ENCODE assay signal across 10 cellular contexts in the genomic region with DNA sequence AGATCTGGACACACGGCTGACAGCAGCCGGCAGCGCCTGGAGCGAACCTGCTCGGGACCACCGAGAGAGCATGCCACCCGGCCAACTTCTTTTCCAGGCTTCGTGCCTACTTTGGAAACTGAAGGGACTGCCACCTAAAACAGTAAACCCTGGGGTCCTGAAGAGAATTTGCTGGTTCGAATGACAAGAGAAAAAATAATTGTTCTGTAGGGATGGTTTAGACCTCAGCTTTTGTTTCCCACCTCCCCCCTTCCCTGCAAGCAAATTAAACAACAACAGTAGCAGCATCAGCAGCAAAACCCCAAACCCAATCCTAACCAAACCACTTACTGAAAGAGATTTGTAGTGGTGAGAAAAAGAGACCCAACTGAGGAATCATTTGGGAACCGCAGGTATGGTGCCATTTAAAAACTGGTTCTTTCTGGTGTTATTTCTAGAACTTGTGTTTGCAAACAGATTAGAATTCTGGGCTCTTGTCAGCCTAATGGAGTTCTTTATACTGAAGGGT.
DNase-seq lines count a peak whose midpoint lies in the region; ATAC-seq and TF ChIP-seq lines count a peak whose summit lies in the region.
"Had no signal": no experiment of that assay in that cellular context is flagged by ENCODE, and none has a peak within 500 bp of the region (broad histone marks: within the 10 kb centered on the region; RNA-seq: fewer than 3 reads in every experiment).

No MANE protein-coding gene starts in this region.

- H3K4me3 ChIP-seq in cardiac muscle cell (peak overlapping the region; percentile 39), esophagus squamous epithelium (peak overlapping the region; percentile 32 to 73 (median 48)), urinary bladder (ENCODE audit: low read depth, low read length) (peak overlapping the region; percentile 41), body of pancreas (peak overlapping the region in 1 of 2 donors; percentile 35)
- H3K4me3 ChIP-seq: BLaER1 had no signal

- no peak for TF ChIP-seq POLR2A in esophagus squamous epithelium (IDR thresholded peaks at IDR 0.05)
- TF ChIP-seq POLR2A in body of pancreas (IDR thresholded peaks at IDR 0.05) = no peak

- WGBS in esophagus squamous epithelium, 2 donors = 20 to 24% methylated on average over 4 to 10 of the region's 10 CpGs
- 23% methylated on average over 10 of the region's 10 CpGs for WGBS in urinary bladder
- 14 to 15% methylated on average over 9 to 10 of the region's 10 CpGs for WGBS in body of pancreas, 2 donors

- H3K4me1 ChIP-seq in cardiac muscle cell (ENCODE audit: low read depth) = no peaks in the 10 kb centered on the region
- peaks cover 0 to 11% (median 8%) of the 10 kb centered on the region in 3 donors for H3K4me1 ChIP-seq in esophagus squamous epithelium
- H3K4me1 ChIP-seq in urinary bladder (ENCODE audit: insufficient read depth) = no peaks in the 10 kb centered on the region
- H3K4me1 ChIP-seq in body of pancreas = peaks cover 18% of the 10 kb centered on the region
- H3K4me1 ChIP-seq: BLaER1 had no signal

- TF ChIP-seq CTCF in cardiac muscle cell (IDR thresholded peaks at IDR 0.05; ENCODE audit: low read depth, low read length) (no peak), esophagus squamous epithelium (IDR thresholded peaks at IDR 0.05) (no peak), neural crest cell (conservative IDR thresholded peaks at IDR 0.05) (no peak), body of pancreas (IDR thresholded peaks at IDR 0.05) (no peak)

- POLR2A ChIA-PET in activated CD4-positive, alpha-beta T cell treated with anti-CD3 and anti-CD28 coated beads, Interleukin-2, amount 10 ng/mL, durations not matched to agents 7 days and 5 days (lab: Charles Lee) = no interaction called here

- H3K27me3 ChIP-seq in cardiac muscle cell (peaks cover 49% of the 10 kb centered on the region), esophagus squamous epithelium (peaks cover 0 to 46% (median 3%) of the 10 kb centered on the region in 4 donors), body of pancreas (peaks cover 4 to 17% of the 10 kb centered on the region in 2 donors)
- H3K27me3 ChIP-seq: BLaER1 had no signal

- no peaks in the 10 kb centered on the region for H3K9me3 ChIP-seq in cardiac muscle cell (ENCODE audit: low read depth)
- H3K9me3 ChIP-seq in esophagus squamous epithelium = no peaks in the 10 kb centered on the region
- no peaks in the 10 kb centered on the region for H3K9me3 ChIP-seq in body of pancreas

- CTCF ChIA-PET in activated CD4-positive, alpha-beta T cell treated with anti-CD3 and anti-CD28 coated beads, Interleukin-2, amount 10 ng/mL, durations not matched to agents 7 days and 5 days (lab: Charles Lee) = no interaction called here

- H3K27ac ChIP-seq in cardiac muscle cell (no peak overlapping the region), esophagus squamous epithelium (peak overlapping the region; percentile 56 to 83 (median 71)), urinary bladder (ENCODE audit: low read depth) (no peak overlapping the region), body of pancreas (no peak overlapping the region)
- H3K27ac ChIP-seq: BLaER1 had no signal

- ATAC-seq in left ventricle myocardium superior (no peak), body of pancreas (no peak)

- DNase-seq in cardiac muscle cell (ENCODE audit: low read depth in 1 of 2, low spot score in 1 of 2) (no peak), left ventricle myocardium superior (no peak), esophagus squamous epithelium (lab: John Stamatoyannopoulos, UW) (no peak), neural crest cell (ENCODE audit: low read depth, low spot score) (no peak), AG20443 (ENCODE audit: low spot score) (no peak), body of pancreas (no peak)
- no peak for DNase-seq in activated CD4-positive, alpha-beta T cell treated with anti-CD3 and anti-CD28 coated beads, Interleukin-2, amount 10 ng/mL, durations not matched to agents 7 days and 5 days
- DNase-seq: NCI-H1105 treated with DMSO at 0.1 percent for 48 hours had no signal

- intact Hi-C loops in left ventricle myocardium superior (cut with micrococcal nuclease) (no loop called here), esophagus squamous epithelium (cut with DNase I) (no loop called here), body of pancreas (cut with DNase I) (no loop called here)

- H3K4me3 Mint-ChIP-seq in neural crest cell = peak overlapping the region; percentile 82
- H3K4me3 Mint-ChIP-seq in activated CD4-positive, alpha-beta T cell treated with anti-CD3 and anti-CD28 coated beads, Interleukin-2, amount 10 ng/mL, durations not matched to agents 7 days and 5 days = no peak overlapping the region

- peaks cover 3% of the 10 kb centered on the region for H3K4me1 Mint-ChIP-seq in neural crest cell
- H3K4me1 Mint-ChIP-seq in activated CD4-positive, alpha-beta T cell treated with anti-CD3 and anti-CD28 coated beads, Interleukin-2, amount 10 ng/mL, durations not matched to agents 7 days and 5 days = peaks cover 3% of the 10 kb centered on the region

- H3K27ac Mint-ChIP-seq in neural crest cell (ENCODE audit: unreplicated experiment) = no peak overlapping the region
- no peak overlapping the region for H3K27ac Mint-ChIP-seq in activated CD4-positive, alpha-beta T cell treated with anti-CD3 and anti-CD28 coated beads, Interleukin-2, amount 10 ng/mL, durations not matched to agents 7 days and 5 days

- H3K27me3 Mint-ChIP-seq in neural crest cell (ENCODE audit: low read depth) = peaks cover 59% of the 10 kb centered on the region
- H3K27me3 Mint-ChIP-seq in activated CD4-positive, alpha-beta T cell treated with anti-CD3 and anti-CD28 coated beads, Interleukin-2, amount 10 ng/mL, durations not matched to agents 7 days and 5 days = peaks cover 37% of the 10 kb centered on the region

- no peaks in the 10 kb centered on the region for H3K36me3 Mint-ChIP-seq in neural crest cell (ENCODE audit: low read depth)
- peaks cover 1% of the 10 kb centered on the region for H3K36me3 Mint-ChIP-seq in activated CD4-positive, alpha-beta T cell treated with anti-CD3 and anti-CD28 coated beads, Interleukin-2, amount 10 ng/mL, durations not matched to agents 7 days and 5 days (ENCODE audit: low read depth)

- no peaks in the 10 kb centered on the region for H3K36me3 ChIP-seq in cardiac muscle cell
- no peaks in the 10 kb centered on the region for H3K36me3 ChIP-seq in esophagus squamous epithelium
- H3K36me3 ChIP-seq in urinary bladder (ENCODE audit: insufficient read depth) = no peaks in the 10 kb centered on the region
- no peaks in the 10 kb centered on the region for H3K36me3 ChIP-seq in body of pancreas (replicated peaks in 1 of 2; ENCODE audit: insufficient read depth in 1 of 2, low read depth in 2 of 2)
- H3K36me3 ChIP-seq: BLaER1 had no signal

- no peaks in the 10 kb centered on the region for H3K9me3 Mint-ChIP-seq in neural crest cell
- H3K9me3 Mint-ChIP-seq in activated CD4-positive, alpha-beta T cell treated with anti-CD3 and anti-CD28 coated beads, Interleukin-2, amount 10 ng/mL, durations not matched to agents 7 days and 5 days = no peaks in the 10 kb centered on the region

Comparison
In these comparisons a context has a peak if more than half of its experiments do, and no peak if none do; other contexts are left out.
1. H3K27ac ChIP-seq: peak in esophagus squamous epithelium (4 of 4); none in cardiac muscle cell (single experiment), urinary bladder (single experiment) and body of pancreas (0 of 4).